Comparison of ENCODE assay signal across 8 cellular contexts in the genomic region with DNA sequence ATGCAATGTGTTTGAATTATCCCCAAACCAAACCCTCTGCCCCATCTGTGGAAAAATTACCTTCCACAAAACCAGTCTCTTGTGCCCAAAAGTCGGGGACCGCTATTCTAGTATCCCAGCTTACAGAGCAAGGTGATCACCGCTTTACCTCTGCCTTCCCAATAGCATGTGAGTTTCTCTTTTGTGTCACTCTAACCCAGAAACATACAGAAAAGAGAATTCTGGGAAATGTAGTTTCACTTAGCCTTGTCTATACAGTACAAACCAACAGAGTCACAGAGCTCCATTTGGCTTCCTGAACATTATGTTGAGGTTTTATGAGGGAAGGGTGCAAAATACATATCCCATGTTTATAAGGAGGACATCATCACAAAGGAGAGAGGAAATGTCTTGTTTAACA.
"Had no signal": no experiment of that assay in that cellular context is flagged by ENCODE, and none has a peak within 500 bp of the region (broad histone marks: within the 10 kb centered on the region; RNA-seq: fewer than 3 reads in every experiment).

No MANE protein-coding gene starts in this region.

- FAIRE-seq: HTR-8/SVneo had no signal

- ATAC-seq: HCT116 had no signal

- H3K36me3 ChIP-seq: HAP-1 had no signal

- H3K4me3 Mint-ChIP-seq: HFFc6 had no signal

- H3K4me3 ChIP-seq: GM23248, HAP-1 had no signal

- H3K27ac ChIP-seq: GM23248 had no signal

- DNase-seq: GM23248, H7, HFFc6, IMR-90, KBM-7 had no signal

- H3K9ac ChIP-seq: GM23248 had no signal

- H3K27ac Mint-ChIP-seq: HFFc6 had no signal

- H3K4me1 ChIP-seq: HAP-1 had no signal

- H2AFZ ChIP-seq: GM23248 had no signal

- H3K9me3 ChIP-seq: HAP-1 had no signal
